24 cellular contexts compared by ENCODE assay signal in the genomic region with DNA sequence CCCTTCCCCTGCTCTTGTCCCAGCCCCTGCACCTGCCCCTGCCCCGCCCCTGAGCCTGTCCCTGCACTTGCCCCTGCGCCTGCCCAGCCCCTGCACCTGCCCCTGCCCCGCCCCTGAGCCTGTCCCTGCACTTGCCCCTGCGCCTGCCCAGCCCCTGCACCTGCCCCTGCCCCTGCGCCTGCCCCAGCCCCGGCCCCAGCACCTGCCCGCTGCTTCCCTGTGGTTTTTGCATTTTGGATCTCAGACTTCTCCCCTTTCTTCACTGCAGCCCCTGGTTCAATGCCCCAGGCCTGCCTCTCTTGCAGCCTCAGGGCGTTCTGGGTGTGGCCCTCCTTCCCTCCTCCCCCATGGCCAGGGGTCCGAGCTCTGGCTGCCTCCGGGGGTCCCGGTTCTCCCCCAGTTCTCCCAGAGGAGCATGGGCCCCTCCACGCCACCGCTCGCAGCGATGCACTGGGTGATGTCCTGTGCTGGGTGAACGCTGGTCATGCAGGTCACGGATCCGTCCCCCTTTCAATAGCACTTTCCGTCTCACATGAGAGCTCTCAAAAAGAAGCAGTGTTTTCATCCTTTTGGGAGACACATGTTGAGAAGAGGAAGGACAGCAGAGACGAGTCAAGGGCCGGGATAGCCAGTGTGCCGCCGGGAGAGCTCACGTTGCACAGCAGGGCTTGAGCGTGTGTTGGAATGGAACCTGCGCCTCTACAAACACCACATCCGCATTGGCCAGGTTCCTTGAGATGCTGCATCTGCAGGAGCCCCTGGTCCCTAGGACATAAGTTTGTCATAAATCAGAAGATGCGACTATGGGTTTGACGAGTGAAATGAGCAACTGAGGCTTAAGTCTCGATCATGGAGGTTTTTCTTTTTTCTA. TPM values are rescaled to one million over a fixed set of nuclear protein-coding genes. Genes with fewer than 3 reads are reported as not detected.
A peak's percentile ranks its signal among the peaks of the same experiment; 100 is the strongest.
DNase-seq lines count a peak whose midpoint lies in the region; ATAC-seq and TF ChIP-seq lines count a peak whose summit lies in the region.
"Had no signal": no experiment of that assay in that cellular context is flagged by ENCODE, and none has a peak within 500 bp of the region (broad histone marks: within the 10 kb centered on the region; RNA-seq: fewer than 3 reads in every experiment).

No MANE protein-coding gene starts in this region.

- H3K27ac ChIP-seq in coronary artery, result no peak overlapping the region
- H3K27ac ChIP-seq in neuronal stem cell (replicated peaks; ENCODE audit: low read length), result no peak overlapping the region
- H3K27ac ChIP-seq: BLaER1 treated with 17β-estradiol and CSF1 and Interleukin-3, amounts not matched to agents 10 nM and 100 nM; SK-N-MC had no signal

- peaks cover 4% of the 10 kb centered on the region for H3K27me3 Mint-ChIP-seq in stimulated activated naive CD8-positive, alpha-beta T cell treated with anti-CD3 and anti-CD28 coated beads, Interleukin-15, amount 100 ng/mL, for 72 hours
- peaks cover 6 to 11% (median 8%) of the 10 kb centered on the region in 3 donors for H3K27me3 Mint-ChIP-seq in CD14-positive monocyte (ENCODE audit: low read depth in 3 of 3)

- H3K4me3 ChIP-seq in coronary artery, result no peak overlapping the region
- no peak overlapping the region for H3K4me3 ChIP-seq in neuronal stem cell (ENCODE audit: low read length in 2 of 2)
- H3K4me3 ChIP-seq: BLaER1 treated with 17β-estradiol and CSF1 and Interleukin-3, amounts not matched to agents 10 nM and 100 nM; SK-N-MC had no signal

- no peak overlapping the region for H2AFZ ChIP-seq in neuronal stem cell (ENCODE audit: low read length)

- H3K9me3 Mint-ChIP-seq in stimulated activated naive CD8-positive, alpha-beta T cell treated with anti-CD3 and anti-CD28 coated beads, Interleukin-15, amount 100 ng/mL, for 72 hours, result no peaks in the 10 kb centered on the region
- H3K9me3 Mint-ChIP-seq in CD14-positive monocyte, result peaks cover 0 to 2% (median 0%) of the 10 kb centered on the region in 7 donors
- H3K9me3 Mint-ChIP-seq: CD4-positive, alpha-beta memory T cell had no signal

- H3K79me1 ChIP-seq in neuronal stem cell (ENCODE audit: low read depth, low read length), result peaks cover 4% of the 10 kb centered on the region

- DNase-seq in stimulated activated naive CD8-positive, alpha-beta T cell treated with anti-CD3 and anti-CD28 coated beads, Interleukin-15, amount 100 ng/mL, for 72 hours, result no peak
- DNase-seq in stimulated activated naive CD8-positive, alpha-beta T cell treated with anti-CD3 and anti-CD28 coated beads, Interleukin-15, Interleukin-2, amounts not matched to agents 100 U/mL and 50 U/mL, for 24 hours, result no peak
- DNase-seq in coronary artery (ENCODE audit: low spot score), result peak; percentile 46
- DNase-seq in neuronal stem cell (ENCODE audit: low spot score), result no peak
- no peak for DNase-seq in CD14-positive monocyte (ENCODE audit: low spot score)
- no peak for DNase-seq in central memory CD4-positive, alpha-beta T cell
- DNase-seq: CD4-positive, alpha-beta memory T cell; DMS 273 treated with DMSO at 0.1 percent for 48 hours; DMS79; GF-D8; GOT3; NCI-H1048; NCI-H1417 treated with DMSO at 0.1 percent for 48 hours; NCI-H1694 treated with DMSO at 0.1 percent for 48 hours; NCI-H2081; NCI-H446 treated with DMSO at 0.1 percent for 48 hours; NCI-H526; SIG-M5 had no signal

- H3K27me3 ChIP-seq in neuronal stem cell (ENCODE audit: control insufficient read depth in 3 of 3, insufficient read depth in 3 of 3, low read depth in 1 of 3, low read length in 3 of 3), result peaks cover 0 to 49% (median 23%) of the 10 kb centered on the region in 3 experiments

- H2BK15ac ChIP-seq in neuronal stem cell (ENCODE audit: low read length), result no peak overlapping the region

- no peak overlapping the region for H3K4me3 Mint-ChIP-seq in stimulated activated naive CD8-positive, alpha-beta T cell treated with anti-CD3 and anti-CD28 coated beads, Interleukin-15, amount 100 ng/mL, for 72 hours
- no peak overlapping the region for H3K4me3 Mint-ChIP-seq in CD14-positive monocyte
- H3K4me3 Mint-ChIP-seq: CD4-positive, alpha-beta memory T cell had no signal

- H3K4ac ChIP-seq in neuronal stem cell (ENCODE audit: low read length), result no peak overlapping the region

- H4K8ac ChIP-seq in neuronal stem cell (ENCODE audit: low read depth, low read length), result no peak overlapping the region

- H3K36me3 ChIP-seq in neuronal stem cell (replicated peaks in 1 of 2; ENCODE audit: control insufficient read depth in 2 of 2, insufficient read depth in 2 of 2, low read length in 2 of 2), result peaks cover 0 to 3% of the 10 kb centered on the region in 2 donors
- H3K36me3 ChIP-seq: BLaER1 treated with 17β-estradiol and CSF1 and Interleukin-3, amounts not matched to agents 10 nM and 100 nM had no signal

- no peaks in the 10 kb centered on the region for H3K4me1 Mint-ChIP-seq in stimulated activated naive CD8-positive, alpha-beta T cell treated with anti-CD3 and anti-CD28 coated beads, Interleukin-15, amount 100 ng/mL, for 72 hours
- H3K4me1 Mint-ChIP-seq in CD14-positive monocyte, result no peaks in the 10 kb centered on the region

- H3K18ac ChIP-seq in neuronal stem cell (ENCODE audit: low read length), result peak overlapping the region; percentile 59

- H3K4me2 ChIP-seq in neuronal stem cell (ENCODE audit: insufficient read depth, low read length, poor library complexity, severe bottlenecking), result no peak overlapping the region

- peaks cover 0 to 13% of the 10 kb centered on the region in 2 donors for H3K9me3 ChIP-seq in neuronal stem cell (replicated peaks in 1 of 2; ENCODE audit: control insufficient read depth in 2 of 2, insufficient read depth in 1 of 2, low read depth in 1 of 2, low read length in 2 of 2)
- H3K9me3 ChIP-seq: BLaER1 treated with 17β-estradiol and CSF1 and Interleukin-3, amounts not matched to agents 10 nM and 100 nM had no signal

- H2BK12ac ChIP-seq in neuronal stem cell (ENCODE audit: low read length), result no peak overlapping the region

- H2AK5ac ChIP-seq in neuronal stem cell (ENCODE audit: low read depth, low read length), result no peak overlapping the region

- intact Hi-C loops in CD14-positive monocyte (cut with micrococcal nuclease), result no loop called here

- no peak overlapping the region for H2BK120ac ChIP-seq in neuronal stem cell (ENCODE audit: low read depth, low read length)

- WGBS in neuronal stem cell (ENCODE audit: extremely low coverage in 2 of 2, insufficient read length in 2 of 2, insufficient replicate concordance in 1 of 2), 2 donors, result no CpG with 5 or more reads among the region's 30 CpGs

- no peaks in the 10 kb centered on the region for H3K36me3 Mint-ChIP-seq in CD14-positive monocyte
- H3K36me3 Mint-ChIP-seq: CD4-positive, alpha-beta memory T cell had no signal

- peak; percentile 54 for ATAC-seq in stimulated activated naive CD8-positive, alpha-beta T cell treated with anti-CD3 and anti-CD28 coated beads, Interleukin-15, amount 100 ng/mL, for 72 hours
- no peak for ATAC-seq in stimulated activated naive CD8-positive, alpha-beta T cell treated with anti-CD3 and anti-CD28 coated beads, Interleukin-15, Interleukin-2, amounts not matched to agents 100 U/mL and 50 U/mL, for 24 hours
- ATAC-seq in HG03097 (IDR thresholded peaks at IDR 0.05; ENCODE audit: low FRiP score, unreplicated experiment), result no peak
- ATAC-seq: HCT116, Panc1 had no signal

- no peak overlapping the region for H3K27ac Mint-ChIP-seq in stimulated activated naive CD8-positive, alpha-beta T cell treated with anti-CD3 and anti-CD28 coated beads, Interleukin-15, amount 100 ng/mL, for 72 hours
- H3K27ac Mint-ChIP-seq in CD14-positive monocyte, result peak overlapping the region in 1 of 7 donors; percentile 11
- H3K27ac Mint-ChIP-seq: CD4-positive, alpha-beta memory T cell had no signal

- peaks cover 0 to 12% of the 10 kb centered on the region in 2 donors for H3K4me1 ChIP-seq in neuronal stem cell (ENCODE audit: control insufficient read depth in 2 of 2, insufficient read depth in 1 of 2, low read depth in 1 of 2, low read length in 2 of 2)

- no peak overlapping the region for H4K91ac ChIP-seq in neuronal stem cell (ENCODE audit: low read depth, low read length, poor library complexity)

- H3K14ac ChIP-seq in neuronal stem cell (ENCODE audit: low read length), result no peak overlapping the region

- H3K9ac ChIP-seq in neuronal stem cell (ENCODE audit: low read depth, low read length, poor library complexity), result no peak overlapping the region
- H3K9ac ChIP-seq: BLaER1 treated with 17β-estradiol and CSF1 and Interleukin-3, amounts not matched to agents 10 nM and 100 nM had no signal

- H3K23ac ChIP-seq in neuronal stem cell (ENCODE audit: low read depth, low read length, poor library complexity), result no peak overlapping the region

- TF ChIP-seq CTCF in coronary artery (IDR thresholded peaks at IDR 0.05) (no peak), CD14-positive monocyte (IDR thresholded peaks at IDR 0.05) (no peak)

- no peak overlapping the region for H2BK5ac ChIP-seq in neuronal stem cell (ENCODE audit: low read length)

RNA-seq across cellular contexts. Expression of gene IRX4, which starts 44.0 kb away (rescaled TPM):
- not detected for polyA plus RNA-seq in neuronal stem cell (2013, experiment 1 of 2)
- 0.01 TPM for polyA plus RNA-seq in neuronal stem cell (2013, experiment 2 of 2)
- polyA plus RNA-seq in CD14-positive monocyte, result not detected
- polyA plus RNA-seq: AG04450; CD4-positive, alpha-beta memory T cell had no signal
